ENCODE assay signal across 27 cellular contexts in genomic region chr22:35589736-35590079, GRCh38. TPM values are rescaled to one million over a fixed set of nuclear protein-coding genes. Genes with fewer than 3 reads are reported as not detected.
DNase-seq lines count a peak whose midpoint lies in the region; ATAC-seq and TF ChIP-seq lines count a peak whose summit lies in the region.
"Had no signal": no experiment of that assay in that cellular context is flagged by ENCODE, and none has a peak within 500 bp of the region (broad histone marks: within the 10 kb centered on the region; RNA-seq: fewer than 3 reads in every experiment).

No MANE protein-coding gene starts in this region.

- H3K9ac ChIP-seq in GM23248 (peak overlapping the region; percentile 0; the same call in 1 of the 2 replicates), PC-3 (ENCODE audit: low read length) (no peak overlapping the region)

- no peaks in the 10 kb centered on the region for H3K27me3 ChIP-seq in GM23248 (replicated peaks; ENCODE audit: insufficient read depth)
- no peaks in the 10 kb centered on the region for H3K27me3 ChIP-seq in PC-3 (ENCODE audit: low read length)
- no peaks in the 10 kb centered on the region for H3K27me3 ChIP-seq in esophagus muscularis mucosa
- no peaks in the 10 kb centered on the region for H3K27me3 ChIP-seq in gastrocnemius medialis
- H3K27me3 ChIP-seq: adrenal gland, Peyer's patch, thyroid gland had no signal

- CTCF ChIA-PET in PC-3 (lab: Charles Lee), result interaction anchor here (0.8 kb wide), 1 partner anchor 251 kb away, joined by 3 read pairs; no protein-coding TSS in a partner anchor

- H3K36me3 ChIP-seq in GM23248 (ENCODE audit: low read depth), result no peaks in the 10 kb centered on the region
- H3K36me3 ChIP-seq in PC-3 (ENCODE audit: low read depth, low read length), result no peaks in the 10 kb centered on the region
- no peaks in the 10 kb centered on the region for H3K36me3 ChIP-seq in esophagus muscularis mucosa
- H3K36me3 ChIP-seq in gastrocnemius medialis, result no peaks in the 10 kb centered on the region
- H3K36me3 ChIP-seq: adrenal gland, Peyer's patch, thyroid gland had no signal

- POLR2A ChIA-PET in PC-3 (lab: Charles Lee; ENCODE audit: unreplicated experiment), result no interaction called here

- intact Hi-C loops in PC-3 (cut with micrococcal nuclease), result loop anchor here (2.0 kb wide), 1 partner anchor 33 kb away; no protein-coding TSS in a partner anchor
- intact Hi-C loops in esophagus muscularis mucosa (cut with DNase I), result loop anchor here (5.0 kb wide), 1 partner anchor 33 kb away; no protein-coding TSS in a partner anchor
- intact Hi-C loops in gastrocnemius medialis (cut with DNase I; ENCODE audit: low total_unique reads), result loop anchor here (1.0 to 5.0 kb wide), 3 partner anchors 32 to 328 kb away; no protein-coding TSS in a partner anchor

- peaks cover 20% of the 10 kb centered on the region for H3K4me1 ChIP-seq in GM23248 (ENCODE audit: insufficient read depth)
- peaks cover 42% of the 10 kb centered on the region for H3K4me1 ChIP-seq in PC-3 (ENCODE audit: insufficient read depth, low read length)
- H3K4me1 ChIP-seq in esophagus muscularis mucosa, result peaks cover 39 to 55% (median 49%) of the 10 kb centered on the region in 4 donors
- H3K4me1 ChIP-seq in gastrocnemius medialis, result peaks cover 63 to 65% of the 10 kb centered on the region in 2 donors
- H3K4me1 ChIP-seq: Peyer's patch had no signal

- TF ChIP-seq POLR2A in esophagus muscularis mucosa (IDR thresholded peaks at IDR 0.05; ENCODE audit: low read depth), result no peak
- TF ChIP-seq POLR2A in gastrocnemius medialis (IDR thresholded peaks at IDR 0.05), result no peak

- no peaks in the 10 kb centered on the region for H4K20me1 ChIP-seq in GM23248 (ENCODE audit: insufficient read depth)
- H4K20me1 ChIP-seq in PC-3 (ENCODE audit: low read length), result no peaks in the 10 kb centered on the region

- H3K9me2 ChIP-seq in GM23248 (ENCODE audit: insufficient read depth) (no peaks in the 10 kb centered on the region), PC-3 (replicated peaks; ENCODE audit: low read length) (no peaks in the 10 kb centered on the region)

- DNase-seq in GM23248 (no peak), PC-3 (no peak), esophagus muscularis mucosa (ENCODE audit: extremely low spot score) (no peak), gastrocnemius medialis (no peak), dedifferentiated amniotic fluid mesenchymal stem cell (ENCODE audit: extremely low spot score) (no peak), retina (no peak)
- DNase-seq in stimulated activated CD8-positive, alpha-beta memory T cell treated with anti-CD3 and anti-CD28 coated beads, Interleukin-4, amount 100 ng/mL, for 48 hours, result no peak
- DNase-seq: activated CD4-positive, alpha-beta T cell treated with anti-CD3 and anti-CD28 coated beads for 48 hours; activated naive CD4-positive, alpha-beta T cell treated with Interleukin-2 at 50 U/mL for 16 hours; activated T-cell treated with anti-CD3 and anti-CD28 coated beads, Interleukin-2, amount 50 U/mL, for 24 hours; CD8-positive, alpha-beta T cell; cortex of kidney; GDM1; KG1; left cardiac atrium; naive thymus-derived CD8-positive, alpha-beta T cell; NCI-H146; NCI-H524; NK-92 treated with Interleukin-12 subunit alpha and Interleukin-12 subunit beta, amount 100 ng/mL, for 24 hours; occipital lobe; Peyer's patch; stimulated activated CD4-positive, alpha-beta T cell treated with anti-CD3 and anti-CD28 coated beads, Interleukin-4, amount 100 ng/mL, for 4 hours; thyroid gland had no signal

- H3K9me3 ChIP-seq in GM23248 (ENCODE audit: low read depth) (no peaks in the 10 kb centered on the region), PC-3 (ENCODE audit: low read length) (no peaks in the 10 kb centered on the region), esophagus muscularis mucosa (no peaks in the 10 kb centered on the region), gastrocnemius medialis (no peaks in the 10 kb centered on the region)
- H3K9me3 ChIP-seq: adrenal gland, Peyer's patch, thyroid gland had no signal

- H3K4me2 ChIP-seq in GM23248 (ENCODE audit: unreplicated experiment) (no peak overlapping the region), PC-3 (ENCODE audit: low read length) (no peak overlapping the region)

- H3K27ac ChIP-seq in GM23248 (peak overlapping the region; percentile 68), PC-3 (ENCODE audit: low read length) (peak overlapping the region; percentile 70), esophagus muscularis mucosa (replicated peaks in 1 of 4) (peak overlapping the region in 3 of 4 donors; percentile 16 to 35 (median 30)), gastrocnemius medialis (peak overlapping the region; percentile 90 to 99 (median 96))
- H3K27ac ChIP-seq: Peyer's patch, thyroid gland had no signal

- BruUV-seq in PC-3 (replicated peaks; lab: Mats Ljungman, UMichigan), result no TSS peak

- in situ Hi-C loops in GM23248 (cut with MboI), result loop anchor here (10.0 kb wide), 1 partner anchor 235 kb away; no protein-coding TSS in a partner anchor
- in situ Hi-C loops in gastrocnemius medialis (cut with MboI; ENCODE audit: low sequenced_read_pairs in 4 of 4), result loop anchor here in 3 of 4 donors (5.0 to 25.0 kb wide), 4 partner anchors 33 to 252 kb away; no protein-coding TSS in a partner anchor

- TF ChIP-seq CTCF in PC-3 (conservative IDR thresholded peaks at IDR 0.05; ENCODE audit: low read depth, low read length) (no peak), esophagus muscularis mucosa (IDR thresholded peaks at IDR 0.05) (no peak), gastrocnemius medialis (IDR thresholded peaks at IDR 0.05 in 4 of 5, conservative IDR thresholded peaks at IDR 0.05 in 1 of 5) (no peak)

- H2AFZ ChIP-seq in GM23248, result no peak overlapping the region
- H2AFZ ChIP-seq in PC-3 (ENCODE audit: low read length), result no peak overlapping the region

- no peaks in the 10 kb centered on the region for H3K79me2 ChIP-seq in GM23248 (ENCODE audit: insufficient read depth)
- no peaks in the 10 kb centered on the region for H3K79me2 ChIP-seq in PC-3 (ENCODE audit: low read length)

- peaks cover 17% of the 10 kb centered on the region for H3F3A ChIP-seq in GM23248 (ENCODE audit: insufficient read depth)
- H3F3A ChIP-seq in PC-3 (ENCODE audit: low read length, unreplicated experiment), result no peaks in the 10 kb centered on the region

- ATAC-seq in PC-3 (no peak), gastrocnemius medialis (no peak)
- ATAC-seq: CD8-positive, alpha-beta T cell; naive thymus-derived CD8-positive, alpha-beta T cell had no signal

- WGBS in GM23248 (ENCODE audit: low coverage in 1 of 2, low lambda C conversion rate in 2 of 2, missing lambda C conversion rate in 2 of 2), 2 experiments, result 89% methylated on average over 6 of the region's 6 CpGs
- WGBS in esophagus muscularis mucosa, result 85% methylated on average over 6 of the region's 6 CpGs

- H3K4me3 ChIP-seq in GM23248, result no peak overlapping the region
- H3K4me3 ChIP-seq in PC-3 (ENCODE audit: low read length), result no peak overlapping the region
- no peak overlapping the region for H3K4me3 ChIP-seq in esophagus muscularis mucosa
- H3K4me3 ChIP-seq in gastrocnemius medialis, result no peak overlapping the region
- H3K4me3 ChIP-seq: adrenal gland, Peyer's patch, thyroid gland had no signal

- no peak for TF ChIP-seq EP300 in esophagus muscularis mucosa (IDR thresholded peaks at IDR 0.05)

RNA-seq across cellular contexts. Expression of gene MB, which starts 27.4 kb away (rescaled TPM):
- not detected in 2 replicates for total RNA-seq in GM23248 (2014; rRNA removed; shearing (Covaris generic))
- 0.47 TPM in 1 of 2 replicates, not detected in the other for polyA plus RNA-seq in GM23248 (2016; fragmentation: Nextera tagmentation; extraction: Ambion mirVana)
- total RNA-seq in PC-3 (2014; rRNA removed), result 14.6 and 21.6 TPM in 2 replicates
- total RNA-seq in esophagus muscularis mucosa, result 1 to 10 TPM in 1 of 4 donors, under 1 TPM in 1, not detected in 2; 0.63 to 3.0 TPM
- total RNA-seq in gastrocnemius medialis, result over 10,000 TPM in 2 of 4 donors, 1,000 to 10,000 TPM in 2; 7,153 to 19,373 (median 11,028) TPM
- total RNA-seq: bronchial epithelial cell; CD8-positive, alpha-beta T cell; mesothelial cell of epicardium; naive thymus-derived CD8-positive, alpha-beta T cell; occipital lobe had no signal
- polyA plus RNA-seq: naive thymus-derived CD8-positive, alpha-beta T cell had no signal

RNA-seq across cellular contexts. Expression of gene RASD2, which starts 49.1 kb away (rescaled TPM):
- total RNA-seq in GM23248 (2014; rRNA removed; shearing (Covaris generic)), result 0.76 and 3.7 TPM in 2 replicates
- 1.5 and 1.6 TPM in 2 replicates for polyA plus RNA-seq in GM23248 (2016; fragmentation: Nextera tagmentation; extraction: Ambion mirVana)
- total RNA-seq in PC-3 (2014; rRNA removed) (0.07 and 0.46 TPM in 2 replicates), esophagus muscularis mucosa (10 to 100 TPM; 18.4 to 53.6 (median 31.7) TPM), gastrocnemius medialis (1 to 10 TPM; 1.8 to 5.4 (median 1.9) TPM)
- total RNA-seq: mesothelial cell of epicardium; naive thymus-derived CD8-positive, alpha-beta T cell; T-helper 2 cell treated with Interferon-gamma antibody and Interleukin-4, amounts not matched to agents 100 ng/mL and 5 ng/mL, for 36 hours had no signal

RNA-seq across cellular contexts. Expression of gene APOL6, which starts 58.5 kb away (rescaled TPM):
- total RNA-seq in GM23248 (2014; rRNA removed; shearing (Covaris generic)), result 20.4 and 20.8 TPM in 2 replicates
- 7.1 and 8.0 TPM in 2 replicates for polyA plus RNA-seq in GM23248 (2016; fragmentation: Nextera tagmentation; extraction: Ambion mirVana)
- total RNA-seq in PC-3 (2014; rRNA removed) (6.7 and 8.2 TPM in 2 replicates), esophagus muscularis mucosa (10 to 100 TPM; 10.1 to 21.0 (median 12.1) TPM), gastrocnemius medialis (1 to 10 TPM; 1.5 to 4.5 (median 2.9) TPM)

Comparison
In these comparisons a context has a peak if more than half of its experiments do, and no peak if none do; other contexts are left out.
1. H3K27ac ChIP-seq: peak in every context shown above with its lines; median percentile 96 in gastrocnemius medialis; 70 in PC-3; 68 in GM23248; 30 in esophagus muscularis mucosa.
2. RNA of gene MB, which starts 27.4 kb away (total RNA-seq): 7,153 to 19,373 TPM in gastrocnemius medialis; 14.6 to 21.6 TPM in PC-3, 0.63 to 3.0 TPM in esophagus muscularis mucosa and not detected in GM23248; every median in the first group is over 100 times any median in the second.